In genomic region chr10:57141708-57142107, GRCh38 we compare ENCODE assay signal across 34 cellular contexts.
DNase-seq lines count a peak whose midpoint lies in the region; ATAC-seq, FAIRE-seq and TF ChIP-seq lines count a peak whose summit lies in the region.
"Had no signal": no experiment of that assay in that cellular context is flagged by ENCODE, and none has a peak within 500 bp of the region (broad histone marks: within the 10 kb centered on the region; RNA-seq: fewer than 3 reads in every experiment).

No MANE protein-coding gene starts in this region.

- no peaks in the 10 kb centered on the region for H3K9me2 ChIP-seq in Karpas-422 (replicated peaks; ENCODE audit: insufficient read depth, low read length)

- peak; percentile 61 for FAIRE-seq in A204.1 (lab: Jason Lieb, UNC)
- FAIRE-seq in K562 (lab: Jason Lieb, UNC): no peak
- peak; percentile 24 for FAIRE-seq in frontal cortex (lab: Jason Lieb, UNC)
- peak; percentile 13 for FAIRE-seq in pancreas (lab: Jason Lieb, UNC)
- FAIRE-seq: A549, D721Med had no signal

- in situ Hi-C loops in K562 (cut with MboI): no loop called here

- H2AFZ ChIP-seq in K562 (ENCODE audit: low read depth, low read length) (no peak overlapping the region), Karpas-422 (ENCODE audit: low read length) (no peak overlapping the region)

- H3K79me2 ChIP-seq in K562 (ENCODE audit: control insufficient read depth, insufficient read depth, low read length) (no peaks in the 10 kb centered on the region), Karpas-422 (ENCODE audit: low read length) (no peaks in the 10 kb centered on the region)

- POLR2A ChIA-PET in K562 (lab: Yijun Ruan, JAX): no interaction called here

- no peak for TF ChIP-seq POLR2A in K562 (conservative IDR thresholded peaks at IDR 0.05)

- TF ChIP-seq CTCF in K562 (IDR thresholded peaks at IDR 0.05 in 2 of 3, conservative IDR thresholded peaks at IDR 0.05 in 1 of 3; ENCODE audit: insufficient read depth in 2 of 3, low read depth in 1 of 3, low read length in 3 of 3) (no peak), pancreas (IDR thresholded peaks at IDR 0.05) (no peak)

- H3K9me3 ChIP-seq in K562 (replicated peaks; ENCODE audit: control insufficient read depth, insufficient read depth, low read depth, low read length) (no peaks in the 10 kb centered on the region), pancreas (no peaks in the 10 kb centered on the region), Karpas-422 (ENCODE audit: low read length) (peaks cover 23% of the 10 kb centered on the region)
- H3K9me3 ChIP-seq: A549, BE2C, BLaER1 had no signal

- no peak for ATAC-seq in K562
- ATAC-seq in pancreas: no peak
- ATAC-seq: A549; CD8-positive, alpha-beta T cell had no signal

- H3K4me3 ChIP-seq in K562: no peak overlapping the region
- no peak overlapping the region for H3K4me3 ChIP-seq in pancreas
- no peak overlapping the region for H3K4me3 ChIP-seq in Karpas-422 (ENCODE audit: low read length)
- H3K4me3 ChIP-seq: A549; BLaER1; BLaER1 treated with 17β-estradiol and CSF1 and Interleukin-3, amounts not matched to agents 10 nM and 100 nM had no signal

- no peaks in the 10 kb centered on the region for H4K20me1 ChIP-seq in K562 (replicated peaks; ENCODE audit: control insufficient read depth, insufficient read depth, low read length)
- H4K20me1 ChIP-seq in Karpas-422 (ENCODE audit: insufficient read depth, low read depth, low read length): no peaks in the 10 kb centered on the region
- H4K20me1 ChIP-seq: BLaER1; BLaER1 treated with 17β-estradiol and CSF1 and Interleukin-3, amounts not matched to agents 10 nM and 100 nM had no signal

- H3K4me2 ChIP-seq in K562 (ENCODE audit: insufficient read depth, low read length) (no peak overlapping the region), Karpas-422 (ENCODE audit: low read depth, low read length, poor library complexity, severe bottlenecking) (no peak overlapping the region)
- H3K4me2 ChIP-seq: A549; BLaER1; BLaER1 treated with 17β-estradiol and CSF1 and Interleukin-3, amounts not matched to agents 10 nM and 100 nM had no signal

- TF ChIP-seq EP300 in K562 (IDR thresholded peaks at IDR 0.05; ENCODE audit: low read length): no peak

- H3K27me3 ChIP-seq in K562 (ENCODE audit: control insufficient read depth in 2 of 2, insufficient read depth in 2 of 2, low read length in 2 of 2): no peaks in the 10 kb centered on the region
- no peaks in the 10 kb centered on the region for H3K27me3 ChIP-seq in pancreas
- H3K27me3 ChIP-seq in Karpas-422 (ENCODE audit: low read length): no peaks in the 10 kb centered on the region
- H3K27me3 ChIP-seq: BE2C; BLaER1; BLaER1 treated with 17β-estradiol and CSF1 and Interleukin-3, amounts not matched to agents 10 nM and 100 nM had no signal

- WGBS in K562 (ENCODE audit: insufficient coverage, low coverage, missing lambda C conversion rate): 4% methylated on average over 1 of the region's 1 CpG
- WGBS in pancreas, 2 donors: 71 to 89% methylated on average over 1 of the region's 1 CpG

- H3K9ac ChIP-seq in K562 (ENCODE audit: insufficient read depth in 1 of 2, low read depth in 2 of 2, low read length in 2 of 2) (no peak overlapping the region), Karpas-422 (ENCODE audit: low read length) (no peak overlapping the region)
- H3K9ac ChIP-seq: BLaER1; BLaER1 treated with 17β-estradiol and CSF1 and Interleukin-3, amounts not matched to agents 10 nM and 100 nM had no signal

- no peaks in the 10 kb centered on the region for H3K9me1 ChIP-seq in K562 (ENCODE audit: control insufficient read depth, insufficient read depth, low read length)

- intact Hi-C loops in K562 (cut with micrococcal nuclease) (no loop called here), pancreas (cut with DNase I) (no loop called here)

- H3K27ac ChIP-seq in K562 (ENCODE audit: extremely low read depth, low read depth, low read length): no peak overlapping the region
- no peak overlapping the region for H3K27ac ChIP-seq in pancreas
- H3K27ac ChIP-seq in Karpas-422 (ENCODE audit: low read length): no peak overlapping the region
- H3K27ac ChIP-seq: 22Rv1; A549; BLaER1; BLaER1 treated with 17β-estradiol and CSF1 and Interleukin-3, amounts not matched to agents 10 nM and 100 nM; C4-2B had no signal

- TF ChIP-seq RAD21 in K562 (CRISPR knock-in tag; conservative IDR thresholded peaks at IDR 0.05 in 1 of 2, IDR thresholded peaks at IDR 0.05 in 1 of 2): no peak

- DNase-seq in K562 (ENCODE audit: extremely low read depth in 1 of 4, low spot score in 3 of 4): no peak
- no peak for DNase-seq in frontal cortex (ENCODE audit: low spot score in 2 of 2)
- no peak for DNase-seq in pancreas
- no peak for DNase-seq in central memory CD4-positive, alpha-beta T cell
- no peak for DNase-seq in NCI-H524 treated with DMSO at 0.1 percent for 48 hours (lab: John Stamatoyannopoulos, UW)
- no peak for DNase-seq in stimulated activated CD4-positive, alpha-beta T cell treated with anti-CD3 and anti-CD28 coated beads, Interleukin-4, amount 100 ng/mL, for 1 hour
- no peak for DNase-seq in Karpas-422
- DNase-seq: 8988T; ACHN; AML-193; BE2C; C1 segment of cervical spinal cord; Caco-2; Calu3; CD4-positive, alpha-beta memory T cell; CD4-positive, alpha-beta T cell; CD4-positive, CD25-positive, alpha-beta regulatory T cell; CD8-positive, alpha-beta memory T cell; CD8-positive, alpha-beta T cell; COR-L47; DMS 273 treated with DMSO at 0.1 percent for 48 hours; DMS153; DMS53; DMS79; DMS79 treated with DMSO at 0.1 percent for 48 hours; DND-41; EL had no signal

- BruUV-seq in K562 (replicated peaks; lab: Mats Ljungman, UMichigan): no TSS peak

- no peaks in the 10 kb centered on the region for H3K36me3 ChIP-seq in K562 (ENCODE audit: control insufficient read depth, insufficient read depth, low read length)
- H3K36me3 ChIP-seq in pancreas: no peaks in the 10 kb centered on the region
- no peaks in the 10 kb centered on the region for H3K36me3 ChIP-seq in Karpas-422 (ENCODE audit: insufficient read depth, low read length)
- H3K36me3 ChIP-seq: BE2C; BLaER1; BLaER1 treated with 17β-estradiol and CSF1 and Interleukin-3, amounts not matched to agents 10 nM and 100 nM had no signal

- no peaks in the 10 kb centered on the region for H3K4me1 ChIP-seq in K562 (replicated peaks in 1 of 2; ENCODE audit: control insufficient read depth in 2 of 2, insufficient read depth in 2 of 2, low read length in 2 of 2)
- H3K4me1 ChIP-seq in pancreas: no peaks in the 10 kb centered on the region
- H3K4me1 ChIP-seq in Karpas-422 (ENCODE audit: low read length): no peaks in the 10 kb centered on the region
- H3K4me1 ChIP-seq: A549; BE2C; BLaER1; BLaER1 treated with 17β-estradiol and CSF1 and Interleukin-3, amounts not matched to agents 10 nM and 100 nM; Caco-2 had no signal

- CTCF ChIA-PET in K562 (lab: Yijun Ruan, JAX; ENCODE audit: low intra/inter-chr PET ratio): no interaction called here

TF ChIP-seq in K562, 482 proteins besides CTCF, POLR2A, EP300 and RAD21:
- TF ChIP-seq HDGF (IDR thresholded peaks at IDR 0.05): no peak
- TF ChIP-seq SOX6 (IDR thresholded peaks at IDR 0.05): no peak
- TF ChIP-seq, protein P1, sequence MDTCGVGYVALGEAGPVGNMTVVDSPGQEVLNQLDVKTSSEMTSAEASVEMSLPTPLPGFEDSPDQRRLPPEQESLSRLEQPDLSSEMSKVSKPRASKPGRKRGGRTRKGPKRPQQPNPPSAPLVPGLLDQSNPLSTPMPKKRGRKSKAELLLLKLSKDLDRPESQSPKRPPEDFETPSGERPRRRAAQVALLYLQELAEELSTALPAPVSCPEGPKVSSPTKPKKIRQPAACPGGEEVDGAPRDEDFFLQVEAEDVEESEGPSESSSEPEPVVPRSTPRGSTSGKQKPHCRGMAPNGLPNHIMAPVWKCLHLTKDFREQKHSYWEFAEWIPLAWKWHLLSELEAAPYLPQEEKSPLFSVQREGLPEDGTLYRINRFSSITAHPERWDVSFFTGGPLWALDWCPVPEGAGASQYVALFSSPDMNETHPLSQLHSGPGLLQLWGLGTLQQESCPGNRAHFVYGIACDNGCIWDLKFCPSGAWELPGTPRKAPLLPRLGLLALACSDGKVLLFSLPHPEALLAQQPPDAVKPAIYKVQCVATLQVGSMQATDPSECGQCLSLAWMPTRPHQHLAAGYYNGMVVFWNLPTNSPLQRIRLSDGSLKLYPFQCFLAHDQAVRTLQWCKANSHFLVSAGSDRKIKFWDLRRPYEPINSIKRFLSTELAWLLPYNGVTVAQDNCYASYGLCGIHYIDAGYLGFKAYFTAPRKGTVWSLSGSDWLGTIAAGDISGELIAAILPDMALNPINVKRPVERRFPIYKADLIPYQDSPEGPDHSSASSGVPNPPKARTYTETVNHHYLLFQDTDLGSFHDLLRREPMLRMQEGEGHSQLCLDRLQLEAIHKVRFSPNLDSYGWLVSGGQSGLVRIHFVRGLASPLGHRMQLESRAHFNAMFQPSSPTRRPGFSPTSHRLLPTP (IDR thresholded peaks at IDR 0.05; ENCODE audit: borderline replicate concordance, extremely low read depth, insufficient read length): no peak
- TF ChIP-seq JUND (IDR thresholded peaks at IDR 0.05; ENCODE audit: borderline replicate concordance, low read depth, low read length): no peak
- no peak for TF ChIP-seq JUND (tag; IDR thresholded peaks at IDR 0.05; ENCODE audit: borderline replicate concordance, low read depth, low read length)
- TF ChIP-seq DACH1 (IDR thresholded peaks at IDR 0.05; ENCODE audit: partially characterized antibody): peak; percentile 95
- 0 out of 4 replicates have a peak, but pooled peaks of 1 of the 2 experiments have one; percentile 49 for TF ChIP-seq MCM7 (IDR thresholded peaks at IDR 0.05)
